ENCODE assay signal across 8 cellular contexts in the genomic region with DNA sequence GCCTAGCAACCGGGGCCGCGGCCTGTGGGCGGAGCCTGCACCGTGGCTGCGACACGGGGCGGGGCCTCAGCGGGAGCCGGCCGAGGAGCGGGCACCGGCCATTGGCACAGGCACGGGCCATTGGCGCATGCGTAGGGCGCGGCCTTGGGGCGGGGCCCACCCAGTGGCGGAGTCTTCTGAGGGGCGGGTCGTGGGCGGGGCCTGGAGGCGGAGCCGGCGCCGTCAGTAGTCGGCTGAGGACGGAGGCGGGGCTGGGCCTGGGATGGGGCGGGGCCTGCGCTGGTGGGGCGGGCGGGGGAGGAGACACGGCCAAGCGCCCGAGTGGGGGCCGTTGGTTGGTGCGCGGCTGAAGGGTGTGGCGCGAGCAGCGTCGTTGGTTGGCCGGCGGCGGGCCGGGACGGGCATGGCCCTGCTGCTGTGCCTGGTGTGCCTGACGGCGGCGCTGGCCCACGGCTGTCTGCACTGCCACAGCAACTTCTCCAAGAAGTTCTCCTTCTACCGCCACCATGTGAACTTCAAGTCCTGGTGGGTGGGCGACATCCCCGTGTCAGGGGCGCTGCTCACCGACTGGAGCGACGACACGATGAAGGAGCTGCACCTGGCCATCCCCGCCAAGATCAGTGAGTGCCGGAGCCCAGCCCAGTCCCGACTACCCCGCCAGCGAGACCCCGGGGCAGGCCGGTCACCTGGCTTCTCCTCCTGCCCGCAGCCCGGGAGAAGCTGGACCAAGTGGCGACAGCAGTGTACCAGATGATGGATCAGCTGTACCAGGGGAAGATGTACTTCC. TPM values are rescaled to one million over a fixed set of nuclear protein-coding genes. Genes with fewer than 3 reads are reported as not detected.
DNase-seq lines count a peak whose midpoint lies in the region; ATAC-seq lines count a peak whose summit lies in the region.

IZUMO4 (plus strand) TSS at position 373 of the 787 bp plus-strand sequence; CDS start at position 404, 31 bp downstream.

- no peaks in the 10 kb centered on the region for H3K27me3 ChIP-seq in effector memory CD4-positive, alpha-beta T cell (replicated peaks; ENCODE audit: control insufficient read depth, insufficient read depth, low read length, poor library complexity, severe bottlenecking)

- peak; percentile 98 for DNase-seq in COLO668 (lab: John Stamatoyannopoulos, UW; ENCODE audit: unreplicated experiment)
- peak; percentile 94 for DNase-seq in HT-29 (ENCODE audit: low spot score)
- peak; percentile 98 for DNase-seq in NK-92 (lab: John Stamatoyannopoulos, UW; ENCODE audit: unreplicated experiment)
- DNase-seq in activated CD8-positive, alpha-beta memory T cell treated with anti-CD3 and anti-CD28 coated beads for 4 hours (ENCODE audit: low read depth in 2 of 2): peak; percentile 100
- peak; percentile 99 to 100 (median 100) for DNase-seq in effector memory CD4-positive, alpha-beta T cell
- peak in 1 of 2 donors; percentile 99 for DNase-seq in memory B cell (ENCODE audit: low spot score in 2 of 2)
- DNase-seq in stimulated activated CD8-positive, alpha-beta memory T cell treated with anti-CD3 and anti-CD28 coated beads, Interleukin-12 subunit alpha, Interleukin-12 subunit beta, amount 100 ng/mL, for 24 hours (ENCODE audit: extremely low read depth): peak; percentile 100

- peak within 1 kb of the TSS; percentile 99 for H3K4me3 Mint-ChIP-seq in memory B cell

- H3K4me3 ChIP-seq in effector memory CD4-positive, alpha-beta T cell (ENCODE audit: insufficient read depth, low read depth, low read length, poor library complexity, severe bottlenecking): peak within 1 kb of the TSS; percentile 86

- peaks cover 17% of the 10 kb centered on the region for H3K4me1 Mint-ChIP-seq in memory B cell

- H3K9me3 ChIP-seq in effector memory CD4-positive, alpha-beta T cell (ENCODE audit: control insufficient read depth, low read length): no peaks in the 10 kb centered on the region

- H3K36me3 Mint-ChIP-seq in memory B cell: peaks cover 12% of the 10 kb centered on the region

- peak within 1 kb of the TSS; percentile 98 for H3K27ac Mint-ChIP-seq in memory B cell

- no peaks in the 10 kb centered on the region for H3K27me3 Mint-ChIP-seq in memory B cell

- peaks cover 29% of the 10 kb centered on the region for H3K4me1 ChIP-seq in effector memory CD4-positive, alpha-beta T cell (ENCODE audit: control insufficient read depth, insufficient read depth, low read length, poor library complexity, severe bottlenecking)

- ATAC-seq in GM21360 (IDR thresholded peaks at IDR 0.05; ENCODE audit: unreplicated experiment) (peak; percentile 68), memory B cell (ENCODE audit: low read depth) (peak; percentile 69)

- peaks cover 26% of the 10 kb centered on the region for H3K36me3 ChIP-seq in effector memory CD4-positive, alpha-beta T cell (ENCODE audit: control insufficient read depth, insufficient read depth, low read length)

- H3K9me3 Mint-ChIP-seq in memory B cell: no peaks in the 10 kb centered on the region

- peak within 1 kb of the TSS; percentile 91 for H3K27ac ChIP-seq in effector memory CD4-positive, alpha-beta T cell (ENCODE audit: insufficient read depth, low read length, poor library complexity, severe bottlenecking)

RNA-seq across cellular contexts. Expression of gene IZUMO4, which starts in this region (rescaled TPM):
- total RNA-seq in HT-29 (2014; rRNA removed; shearing (Covaris generic)): 2.7 and 5.3 TPM in 2 replicates
